Comparison of ENCODE assay signal across 18 cellular contexts in the genomic region with DNA sequence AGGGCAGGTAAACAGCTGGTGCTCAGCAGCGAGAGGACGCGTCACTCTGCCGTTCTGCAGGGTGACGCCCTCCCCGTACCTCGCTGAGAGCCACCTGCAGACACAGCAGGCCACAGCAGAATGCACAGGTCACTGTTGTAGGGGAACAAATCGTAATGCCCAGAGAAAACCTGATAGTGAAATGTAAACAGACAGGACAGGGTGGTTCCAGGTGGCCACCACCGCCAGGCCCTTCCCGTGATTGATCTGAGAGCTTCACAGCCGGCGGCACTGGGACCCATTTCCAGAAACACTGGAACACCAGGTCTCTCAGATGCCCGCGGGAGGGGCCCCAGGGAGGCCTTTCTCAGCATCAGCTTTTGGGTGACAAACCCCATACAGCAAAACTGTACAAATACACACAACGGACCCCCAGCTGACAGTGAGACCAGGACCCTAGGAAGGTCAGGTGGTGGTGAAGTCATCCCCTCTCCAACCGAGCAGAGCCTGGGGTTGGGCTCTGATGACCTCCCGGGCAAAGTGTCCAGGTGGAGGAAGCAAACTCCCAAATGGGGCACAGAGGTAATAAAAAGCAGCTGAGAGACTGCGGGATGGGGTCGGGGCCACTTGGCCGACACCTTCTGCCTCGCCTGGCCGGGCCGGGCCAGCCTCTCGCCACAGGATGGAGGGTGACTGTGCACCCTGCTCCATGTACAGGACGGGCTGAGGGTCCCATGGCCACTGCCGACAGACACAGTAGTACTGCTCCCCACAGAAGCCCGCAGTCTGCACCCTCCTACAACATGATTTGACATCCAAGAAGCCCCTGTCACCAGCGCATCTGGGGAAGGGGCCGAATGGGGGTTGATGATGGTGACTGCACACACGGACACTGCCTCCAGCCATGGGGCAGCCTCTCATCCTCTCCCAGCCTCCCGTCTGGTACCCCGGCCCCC. TPM values are rescaled to one million over a fixed set of nuclear protein-coding genes. Genes with fewer than 3 reads are reported as not detected.
DNase-seq lines count a peak whose midpoint lies in the region; ATAC-seq and TF ChIP-seq lines count a peak whose summit lies in the region.
"Had no signal": no experiment of that assay in that cellular context is flagged by ENCODE, and none has a peak within 500 bp of the region (broad histone marks: within the 10 kb centered on the region; RNA-seq: fewer than 3 reads in every experiment).

No MANE protein-coding gene starts in this region.

- H3K4me1 Mint-ChIP-seq in naive thymus-derived CD8-positive, alpha-beta T cell: peaks cover 13 to 28% (median 21%) of the 10 kb centered on the region in 4 donors
- H3K4me1 Mint-ChIP-seq in activated T-helper 17 cell treated with anti-CD3 and anti-CD28 coated beads, Interleukin-2, amount 50 U/mL, for 72 hours: peaks cover 14% of the 10 kb centered on the region

- peak overlapping the region in 8 of 10 donors; percentile 6 to 84 (median 53) for H3K27ac Mint-ChIP-seq in naive thymus-derived CD8-positive, alpha-beta T cell
- no peak overlapping the region for H3K27ac Mint-ChIP-seq in activated T-helper 17 cell treated with anti-CD3 and anti-CD28 coated beads, Interleukin-2, amount 50 U/mL, for 72 hours
- H3K27ac Mint-ChIP-seq: activated CD4-positive, alpha-beta memory T cell treated with anti-CD3 and anti-CD28 coated beads for 36 hours; activated T-helper 2 cell treated with anti-CD3 and anti-CD28 coated beads, Interferon-gamma antibody, Interleukin-2, Interleukin-4, amounts not matched to agents 10 μg/mL and 5 μg/mL and 100 μg/mL, durations not matched to agents 14 hours and 24 hours and 36 hours had no signal

- peaks cover 5% of the 10 kb centered on the region; the same call in 1 of the 2 replicates for H3K4me1 ChIP-seq in HEK293 (ENCODE audit: control insufficient read depth, insufficient read depth, low read length)
- H3K4me1 ChIP-seq: gastrocnemius medialis, parathyroid adenoma had no signal

- CTCF ChIA-PET in HEK293 (lab: Yijun Ruan, JAX): interaction anchor here (0.6 kb wide), 1 partner anchor 624 kb away, joined by 3 read pairs; no protein-coding TSS in a partner anchor

- no peak overlapping the region for H3K4me3 ChIP-seq in HEK293 (ENCODE audit: low read depth, low read length)
- H3K4me3 ChIP-seq: gastrocnemius medialis had no signal

- ATAC-seq in naive thymus-derived CD8-positive, alpha-beta T cell: no peak
- no peak for ATAC-seq in activated T-helper 17 cell treated with anti-CD3 and anti-CD28 coated beads, Interleukin-2, amount 50 U/mL, for 72 hours (replicated peaks)
- ATAC-seq: gastrocnemius medialis had no signal

- no peaks in the 10 kb centered on the region; a peak in 1 of 3 replicates for H3K36me3 ChIP-seq in HEK293 (ENCODE audit: control insufficient read depth in 2 of 2, insufficient read depth in 1 of 2, low read length in 2 of 2)

- no peak overlapping the region for H3K27ac ChIP-seq in HEK293 (ENCODE audit: extremely low read depth, low read depth, low read length)
- H3K27ac ChIP-seq: gastrocnemius medialis, parathyroid adenoma had no signal

- H3K27me3 Mint-ChIP-seq in naive thymus-derived CD8-positive, alpha-beta T cell: no peaks in the 10 kb centered on the region
- H3K27me3 Mint-ChIP-seq in activated T-helper 17 cell treated with anti-CD3 and anti-CD28 coated beads, Interleukin-2, amount 50 U/mL, for 72 hours: no peaks in the 10 kb centered on the region
- H3K27me3 Mint-ChIP-seq: activated CD4-positive, alpha-beta memory T cell treated with anti-CD3 and anti-CD28 coated beads for 36 hours had no signal

- POLR2A ChIA-PET in HEK293 (lab: Yijun Ruan, JAX): no interaction called here
- POLR2A ChIA-PET in naive thymus-derived CD8-positive, alpha-beta T cell (lab: Charles Lee): interaction anchor here (0.6 to 2.1 kb wide), 3 partner anchors 13 to 54 kb away, joined by 3 to 11 read pairs (median 3); no protein-coding TSS in a partner anchor

- DNase-seq in D341Med (ENCODE audit: low spot score) (peak; percentile 26), SHP77 treated with DMSO at 0.1 percent for 48 hours (lab: John Stamatoyannopoulos, UW) (peak; percentile 44), NCI-H1105 (lab: John Stamatoyannopoulos, UW) (no peak), DMS 273 treated with DMSO at 0.1 percent for 48 hours (lab: John Stamatoyannopoulos, UW) (no peak)
- DNase-seq in naive thymus-derived CD8-positive, alpha-beta T cell: peak in 1 of 10 donors; percentile 57
- DNase-seq: activated CD4-positive, alpha-beta memory T cell treated with anti-CD3 and anti-CD28 coated beads for 36 hours; anterior cingulate cortex; C1 segment of cervical spinal cord; immature natural killer cell; Karpas-422; NCI-H1930 had no signal

- H3K36me3 Mint-ChIP-seq in naive thymus-derived CD8-positive, alpha-beta T cell: peaks cover 0 to 38% (median 7%) of the 10 kb centered on the region in 3 donors
- peaks cover 26% of the 10 kb centered on the region for H3K36me3 Mint-ChIP-seq in activated T-helper 17 cell treated with anti-CD3 and anti-CD28 coated beads, Interleukin-2, amount 50 U/mL, for 72 hours (ENCODE audit: low read depth)

- no peaks in the 10 kb centered on the region for H3K9me3 ChIP-seq in HEK293 (ENCODE audit: control insufficient read depth, insufficient read depth, low read depth, low read length)
- H3K9me3 ChIP-seq: gastrocnemius medialis had no signal

- H3K4me3 Mint-ChIP-seq in naive thymus-derived CD8-positive, alpha-beta T cell: peak overlapping the region in 1 of 10 donors; percentile 6
- H3K4me3 Mint-ChIP-seq in activated T-helper 17 cell treated with anti-CD3 and anti-CD28 coated beads, Interleukin-2, amount 50 U/mL, for 72 hours: no peak overlapping the region
- H3K4me3 Mint-ChIP-seq: activated CD4-positive, alpha-beta memory T cell treated with anti-CD3 and anti-CD28 coated beads for 36 hours; immature natural killer cell had no signal

- no peaks in the 10 kb centered on the region for H3K9me3 Mint-ChIP-seq in naive thymus-derived CD8-positive, alpha-beta T cell
- H3K9me3 Mint-ChIP-seq in activated T-helper 17 cell treated with anti-CD3 and anti-CD28 coated beads, Interleukin-2, amount 50 U/mL, for 72 hours: no peaks in the 10 kb centered on the region
- H3K9me3 Mint-ChIP-seq: activated CD4-positive, alpha-beta memory T cell treated with anti-CD3 and anti-CD28 coated beads for 36 hours; activated T-helper 2 cell treated with anti-CD3 and anti-CD28 coated beads, Interferon-gamma antibody, Interleukin-2, Interleukin-4, amounts not matched to agents 10 μg/mL and 5 μg/mL and 100 μg/mL, durations not matched to agents 14 hours and 24 hours and 36 hours; immature natural killer cell had no signal

- no peak for TF ChIP-seq CTCF in HEK293 (tag by site-specific recombination; IDR thresholded peaks at IDR 0.05)

TF ChIP-seq in HEK293, 187 proteins besides CTCF, POLR2A, EP300 and RAD21:
- TF ChIP-seq ZNF837 (tag by site-specific recombination; IDR thresholded peaks at IDR 0.05) (no peak), GLIS1 (tag by site-specific recombination; IDR thresholded peaks at IDR 0.05) (peak; percentile 53), ZNF48 (tag by site-specific recombination; IDR thresholded peaks at IDR 0.05) (no peak), GLIS2 (tag by site-specific recombination; IDR thresholded peaks at IDR 0.05) (peak; percentile 23; the same call in 1 of the 2 replicates)
TF ChIP-seq in HEK293: peak in this region for 2.

RNA-seq across cellular contexts. Expression of a gene that starts 4.6 kb away (rescaled TPM):
- total RNA-seq in naive thymus-derived CD8-positive, alpha-beta T cell: not detected
- polyA plus RNA-seq in naive thymus-derived CD8-positive, alpha-beta T cell: under 1 TPM in 1 of 3 donors, not detected in 2; 0.47 TPM
- total RNA-seq in activated T-helper 17 cell treated with anti-CD3 and anti-CD28 coated beads, Interleukin-2, amount 50 U/mL, for 72 hours: not detected
- total RNA-seq: mononuclear cell, SK-MEL-5 had no signal
- polyA plus RNA-seq: immature natural killer cell had no signal

RNA-seq across cellular contexts. Expression of a gene that starts 36.2 kb away (rescaled TPM):
- 100 to 1,000 TPM; 174 to 181 TPM for total RNA-seq in naive thymus-derived CD8-positive, alpha-beta T cell
- 10 to 100 TPM; 18.5 to 40.2 (median 26.1) TPM for polyA plus RNA-seq in naive thymus-derived CD8-positive, alpha-beta T cell
- 10 to 100 TPM; 29.0 to 37.1 TPM for total RNA-seq in activated T-helper 17 cell treated with anti-CD3 and anti-CD28 coated beads, Interleukin-2, amount 50 U/mL, for 72 hours

Comparison
In these comparisons a context has a peak if more than half of its experiments do, and no peak if none do; other contexts are left out.
1. DNase-seq: peak in D341Med (single experiment) and SHP77 treated with DMSO at 0.1 percent for 48 hours (single experiment); none in NCI-H1105 (single experiment) and DMS 273 treated with DMSO at 0.1 percent for 48 hours (single experiment).
2. RNA of a gene that starts 36.2 kb away (total RNA-seq): 174 to 181 TPM in naive thymus-derived CD8-positive, alpha-beta T cell; 29.0 to 37.1 TPM in activated T-helper 17 cell treated with anti-CD3 and anti-CD28 coated beads, Interleukin-2, amount 50 U/mL, for 72 hours; every median in the first group is over 4 times any median in the second.